11 cellular contexts compared by ENCODE assay signal in genomic region chr9:131266301-131267229, GRCh38. TPM values are rescaled to one million over a fixed set of nuclear protein-coding genes. Genes with fewer than 3 reads are reported as not detected.
DNase-seq lines count a peak whose midpoint lies in the region; ATAC-seq and TF ChIP-seq lines count a peak whose summit lies in the region.
"Had no signal": no experiment of that assay in that cellular context is flagged by ENCODE, and none has a peak within 500 bp of the region (broad histone marks: within the 10 kb centered on the region; RNA-seq: fewer than 3 reads in every experiment).

No MANE protein-coding gene starts in this region.

- no peak for TF ChIP-seq POLR2A in esophagus muscularis mucosa (IDR thresholded peaks at IDR 0.05; ENCODE audit: low read depth)

- no peak for TF ChIP-seq EP300 in esophagus muscularis mucosa (IDR thresholded peaks at IDR 0.05)

- intact Hi-C loops in esophagus muscularis mucosa (cut with DNase I), result no loop called here

- peaks cover 51 to 64% (median 57%) of the 10 kb centered on the region in 3 donors for H3K4me1 ChIP-seq in skeletal muscle tissue (ENCODE audit: control insufficient read depth in 3 of 3, insufficient read depth in 3 of 3, low read length in 3 of 3)
- peaks cover 25 to 59% (median 30%) of the 10 kb centered on the region in 4 donors for H3K4me1 ChIP-seq in esophagus muscularis mucosa

- peak overlapping the region; percentile 23 to 60 (median 33) for H3K9ac ChIP-seq in skeletal muscle tissue (ENCODE audit: low read depth in 1 of 3, low read length in 3 of 3)

- H3K27ac ChIP-seq in skeletal muscle tissue (ENCODE audit: low read depth, low read length) (peak overlapping the region; percentile 47), esophagus muscularis mucosa (replicated peaks in 1 of 4) (no peak overlapping the region)

- H3K4me3 ChIP-seq in fibroblast of villous mesenchyme (ENCODE audit: low read depth, low read length), result no peak overlapping the region
- H3K4me3 ChIP-seq in skeletal muscle tissue (ENCODE audit: low read length in 3 of 3), result no peak overlapping the region
- H3K4me3 ChIP-seq in esophagus muscularis mucosa, result no peak overlapping the region

- H3K27me3 ChIP-seq in skeletal muscle tissue (ENCODE audit: control insufficient read depth in 3 of 3, insufficient read depth in 3 of 3, low read length in 3 of 3), result no peaks in the 10 kb centered on the region
- H3K27me3 ChIP-seq in esophagus muscularis mucosa, result no peaks in the 10 kb centered on the region

- ATAC-seq in GM21825 (IDR thresholded peaks at IDR 0.05; ENCODE audit: unreplicated experiment), result no peak

- peaks cover 0 to 5% (median 3%) of the 10 kb centered on the region in 3 donors for H3K36me3 ChIP-seq in skeletal muscle tissue (ENCODE audit: control insufficient read depth in 3 of 3, insufficient read depth in 3 of 3, low read length in 3 of 3)
- H3K36me3 ChIP-seq in esophagus muscularis mucosa, result peaks cover 0 to 11% (median 0%) of the 10 kb centered on the region in 4 donors

- TF ChIP-seq CTCF in fibroblast of villous mesenchyme (IDR thresholded peaks at IDR 0.05; ENCODE audit: insufficient read depth, low read depth, low read length) (no peak), esophagus muscularis mucosa (IDR thresholded peaks at IDR 0.05) (no peak)

- 73% methylated on average over 20 of the region's 24 CpGs for WGBS in esophagus muscularis mucosa

- DNase-seq in GM19238 (ENCODE audit: insufficient read length, low spot score), result peak; percentile 0
- DNase-seq in activated CD4-positive, alpha-beta T cell treated with anti-CD3 and anti-CD28 coated beads, Interleukin-2, amount 50 U/mL, for 48 hours, result peak; percentile 52 to 72
- DNase-seq in fibroblast of villous mesenchyme (ENCODE audit: low read depth), result peak; percentile 13
- DNase-seq in esophagus muscularis mucosa (ENCODE audit: extremely low spot score), result no peak
- DNase-seq in SW 1271 (lab: John Stamatoyannopoulos, UW), result no peak
- no peak for DNase-seq in NCI-H510A (lab: John Stamatoyannopoulos, UW)
- DNase-seq: EL, NCI-H2029 treated with DMSO at 0.1 percent for 48 hours had no signal

- H3K9me3 ChIP-seq in skeletal muscle tissue (ENCODE audit: control insufficient read depth in 3 of 3, low read length in 3 of 3) (no peaks in the 10 kb centered on the region), esophagus muscularis mucosa (no peaks in the 10 kb centered on the region)

RNA-seq across cellular contexts. Expression of gene FAM78A, which starts 9.7 kb away (rescaled TPM):
- total RNA-seq in fibroblast of villous mesenchyme (under 0.01 and 0.43 TPM in 2 replicates), skeletal muscle tissue (14.6 TPM), esophagus muscularis mucosa (1 to 10 TPM; 1.7 to 4.0 (median 3.3) TPM)

RNA-seq across cellular contexts. Expression of gene PLPP7, which starts 23.0 kb away (rescaled TPM):
- 8.2 and 10.0 TPM in 2 replicates for total RNA-seq in fibroblast of villous mesenchyme
- 34.4 TPM for total RNA-seq in skeletal muscle tissue
- 10 to 100 TPM; 11.4 to 22.5 (median 14.4) TPM for total RNA-seq in esophagus muscularis mucosa
- total RNA-seq: T-helper 1 cell treated with Interleukin-12 subunit alpha and Interleukin-12 subunit beta and Interleukin-4 antibody, amounts not matched to agents 30 ng/mL and 1 ng/mL, for 36 hours had no signal

Comparison
In these comparisons a context has a peak if more than half of its experiments do, and no peak if none do; other contexts are left out.
1. DNase-seq: peak in GM19238 (single experiment), activated CD4-positive, alpha-beta T cell treated with anti-CD3 and anti-CD28 coated beads, Interleukin-2, amount 50 U/mL, for 48 hours (2 of 2) and fibroblast of villous mesenchyme (single experiment); none in esophagus muscularis mucosa (single experiment), SW 1271 (0 of 2) and NCI-H510A (single experiment).